Comparison of ENCODE assay signal across 8 cellular contexts in genomic region chr12:43758728-43759563, GRCh38. TPM values are rescaled to one million over a fixed set of nuclear protein-coding genes. Genes with fewer than 3 reads are reported as not detected.
A peak's percentile ranks its signal among the peaks of the same experiment; 100 is the strongest.
DNase-seq lines count a peak whose midpoint lies in the region; ATAC-seq lines count a peak whose summit lies in the region.

Gene IRAK4 (plus strand): TSS chr12:43758951. CDS start chr12:43768112, 9,161 bp downstream.
Gene PUS7L (minus strand): TSS chr12:43758790. CDS start chr12:43755245, 3,545 bp downstream.

- POLR2A ChIA-PET in activated CD8-positive, alpha-beta memory T cell treated with anti-CD3 and anti-CD28 coated beads for 36 hours (lab: Charles Lee): interaction anchor here (0.6 to 1.8 kb wide), 3 partner anchors 47 to 76 kb away, joined by 3 to 14 read pairs (median 12); partner anchors contain the start of gene TWF1

- DNase-seq in COLO668 (lab: John Stamatoyannopoulos, UW; ENCODE audit: unreplicated experiment): peak; percentile 93
- DNase-seq in HS-5 (ENCODE audit: low read depth): peak; percentile 88
- peak; percentile 95 to 98 for DNase-seq in NOMO-1 (lab: John Stamatoyannopoulos, UW; ENCODE audit: unreplicated experiment in 2 of 2)
- peak; percentile 93 for DNase-seq in effector CD8-positive, alpha-beta T cell (lab: John Stamatoyannopoulos, UW)
- DNase-seq in lung microvascular endothelial cell (ENCODE audit: low read depth in 2 of 2): peak; percentile 96 to 99
- peak; percentile 94 for DNase-seq in stimulated activated CD8-positive, alpha-beta memory T cell treated with anti-CD3 and anti-CD28 coated beads, Interleukin-12 subunit alpha, Interleukin-12 subunit beta, amount 100 ng/mL, for 1 hour (ENCODE audit: low read depth)

- peak; percentile 97 for ATAC-seq in GM19468 (IDR thresholded peaks at IDR 0.05; ENCODE audit: extremely low read depth, unreplicated experiment)

- CTCF ChIA-PET in activated CD8-positive, alpha-beta memory T cell treated with anti-CD3 and anti-CD28 coated beads for 36 hours (lab: Charles Lee): interaction anchor here (0.7 kb wide), 1 partner anchor 14 kb away, joined by 3 read pairs; no protein-coding TSS in a partner anchor

RNA-seq across cellular contexts. Expression of gene IRAK4, which starts in this region (rescaled TPM):
- 10 to 100 TPM; 22.1 to 23.0 TPM for total RNA-seq in activated CD8-positive, alpha-beta memory T cell treated with anti-CD3 and anti-CD28 coated beads for 36 hours
- 9.2 and 15.1 TPM in 2 replicates for total RNA-seq in lung microvascular endothelial cell

RNA-seq across cellular contexts. Expression of gene PUS7L, which starts in this region (rescaled TPM):
- 10 to 100 TPM; 23.6 to 23.7 TPM for total RNA-seq in activated CD8-positive, alpha-beta memory T cell treated with anti-CD3 and anti-CD28 coated beads for 36 hours
- 5.7 and 8.5 TPM in 2 replicates for total RNA-seq in lung microvascular endothelial cell

Comparison
In these comparisons a context has a peak if more than half of its experiments do, and no peak if none do; other contexts are left out.
1. Peak in every context shown above with its lines: DNase-seq and ATAC-seq.